8 cellular contexts compared by ENCODE assay signal in genomic region chr2:207624170-207625013, GRCh38. TPM values are rescaled to one million over a fixed set of nuclear protein-coding genes. Genes with fewer than 3 reads are reported as not detected.
A peak's percentile ranks its signal among the peaks of the same experiment; 100 is the strongest.
DNase-seq lines count a peak whose midpoint lies in the region; ATAC-seq and TF ChIP-seq lines count a peak whose summit lies in the region.

No MANE protein-coding gene starts in this region.

- H3K27ac Mint-ChIP-seq in IgD-negative memory B cell: peak overlapping the region; percentile 96 to 98 (median 97)
- H3K27ac Mint-ChIP-seq in activated naive CD8-positive, alpha-beta T cell treated with anti-CD3 and anti-CD28 coated beads, Interleukin-2, amount 10 ng/mL, durations not matched to agents 7 days and 5 days: peak overlapping the region; percentile 90
- peak overlapping the region; percentile 92 for H3K27ac Mint-ChIP-seq in osteocyte (ENCODE audit: unreplicated experiment)

- peak; percentile 3 to 71 for TF ChIP-seq EP300 in tibial nerve (IDR thresholded peaks at IDR 0.05)

- 0 to 1% methylated on average over 39 to 47 of the region's 47 CpGs for WGBS in tibial nerve, 2 donors

- H3K9me3 Mint-ChIP-seq in IgD-negative memory B cell: no peaks in the 10 kb centered on the region
- no peaks in the 10 kb centered on the region for H3K9me3 Mint-ChIP-seq in activated naive CD8-positive, alpha-beta T cell treated with anti-CD3 and anti-CD28 coated beads, Interleukin-2, amount 10 ng/mL, durations not matched to agents 7 days and 5 days
- no peaks in the 10 kb centered on the region for H3K9me3 Mint-ChIP-seq in osteocyte (ENCODE audit: unreplicated experiment)

- DNase-seq in ELR (ENCODE audit: low read depth) (peak; percentile 80), SK-N-MC (ENCODE audit: low read depth, low spot score) (no peak), Right ventricle myocardium inferior (ENCODE audit: missing footprints) (peak; percentile 89), osteocyte (ENCODE audit: extremely low spot score, unreplicated experiment) (peak; percentile 89), tibial nerve (ENCODE audit: low spot score in 2 of 2) (peak; percentile 35 to 50)
- DNase-seq in activated naive CD8-positive, alpha-beta T cell treated with anti-CD3 and anti-CD28 coated beads, Interleukin-2, amount 10 ng/mL, durations not matched to agents 7 days and 5 days: peak; percentile 80

- H3K27me3 Mint-ChIP-seq in IgD-negative memory B cell: no peaks in the 10 kb centered on the region
- H3K27me3 Mint-ChIP-seq in activated naive CD8-positive, alpha-beta T cell treated with anti-CD3 and anti-CD28 coated beads, Interleukin-2, amount 10 ng/mL, durations not matched to agents 7 days and 5 days: no peaks in the 10 kb centered on the region
- no peaks in the 10 kb centered on the region for H3K27me3 Mint-ChIP-seq in osteocyte (ENCODE audit: unreplicated experiment)

- POLR2A ChIA-PET in activated naive CD8-positive, alpha-beta T cell treated with anti-CD3 and anti-CD28 coated beads, Interleukin-2, amount 10 ng/mL, durations not matched to agents 7 days and 5 days (lab: Charles Lee): interaction anchor here (0.6 to 7.0 kb wide), 11 partner anchors 31 to 481 kb away, joined by 3 to 95 read pairs (median 9); partner anchors contain the start of genes CCNYL1, CREB1, KLF7 and PLEKHM3

- H3K9me3 ChIP-seq in SK-N-MC (ENCODE audit: low read depth, low read length): no peaks in the 10 kb centered on the region
- H3K9me3 ChIP-seq in tibial nerve: no peaks in the 10 kb centered on the region

- H3K4me3 ChIP-seq in SK-N-MC: peak overlapping the region; percentile 97
- H3K4me3 ChIP-seq in tibial nerve: peak overlapping the region; percentile 76 to 99 (median 81)

- ATAC-seq in GM21619 (IDR thresholded peaks at IDR 0.05; ENCODE audit: unreplicated experiment) (peak; percentile 38), Right ventricle myocardium inferior (peak; percentile 68)
- ATAC-seq in activated naive CD8-positive, alpha-beta T cell treated with anti-CD3 and anti-CD28 coated beads, Interleukin-2, amount 10 ng/mL, durations not matched to agents 7 days and 5 days (ENCODE audit: low read depth): peak; percentile 49

- intact Hi-C loops in Right ventricle myocardium inferior (cut with DNase I): loop anchor here (1.0 to 5.0 kb wide), 4 partner anchors 87 to 403 kb away; partner anchors contain the start of genes CCNYL1 and PLEKHM3

- peaks cover 0 to 34% (median 14%) of the 10 kb centered on the region in 4 donors for H3K4me1 ChIP-seq in tibial nerve

- TF ChIP-seq CTCF in osteocyte (IDR thresholded peaks at IDR 0.05) (no peak), tibial nerve (IDR thresholded peaks at IDR 0.05) (no peak)

- H3K36me3 ChIP-seq in SK-N-MC (ENCODE audit: insufficient read depth, low read length) (peaks cover 34% of the 10 kb centered on the region), tibial nerve (peaks cover 0 to 3% (median 0%) of the 10 kb centered on the region in 3 donors)

- peak overlapping the region; percentile 92 to 96 (median 94) for H3K4me3 Mint-ChIP-seq in IgD-negative memory B cell
- peak overlapping the region; percentile 89 for H3K4me3 Mint-ChIP-seq in activated naive CD8-positive, alpha-beta T cell treated with anti-CD3 and anti-CD28 coated beads, Interleukin-2, amount 10 ng/mL, durations not matched to agents 7 days and 5 days
- H3K4me3 Mint-ChIP-seq in osteocyte (ENCODE audit: unreplicated experiment): peak overlapping the region; percentile 85

- H3K27ac ChIP-seq in SK-N-MC (peak overlapping the region; percentile 69), tibial nerve (peak overlapping the region; percentile 87 to 96 (median 92))

- H3K27me3 ChIP-seq in tibial nerve: no peaks in the 10 kb centered on the region

- TF ChIP-seq POLR2A in tibial nerve (IDR thresholded peaks at IDR 0.05): peak in 1 of 2 donors; percentile 32

- H3K36me3 Mint-ChIP-seq in IgD-negative memory B cell: no peaks in the 10 kb centered on the region
- H3K36me3 Mint-ChIP-seq in activated naive CD8-positive, alpha-beta T cell treated with anti-CD3 and anti-CD28 coated beads, Interleukin-2, amount 10 ng/mL, durations not matched to agents 7 days and 5 days: peaks cover 11% of the 10 kb centered on the region
- H3K36me3 Mint-ChIP-seq in osteocyte (ENCODE audit: unreplicated experiment): peaks cover 11% of the 10 kb centered on the region

- peak overlapping the region; percentile 90 for H3K9ac ChIP-seq in SK-N-MC (ENCODE audit: insufficient read length)

- H3K4me1 Mint-ChIP-seq in IgD-negative memory B cell (peaks cover 30 to 40% (median 30%) of the 10 kb centered on the region in 3 donors), osteocyte (ENCODE audit: unreplicated experiment) (peaks cover 29% of the 10 kb centered on the region)
- H3K4me1 Mint-ChIP-seq in activated naive CD8-positive, alpha-beta T cell treated with anti-CD3 and anti-CD28 coated beads, Interleukin-2, amount 10 ng/mL, durations not matched to agents 7 days and 5 days: peaks cover 34% of the 10 kb centered on the region

RNA-seq across cellular contexts. Expression of gene METTL21A, which starts 0.8 kb away (rescaled TPM):
- 56.9 TPM for polyA plus RNA-seq in IgD-negative memory B cell
- 10 to 100 TPM; 21.6 to 24.0 TPM for total RNA-seq in activated naive CD8-positive, alpha-beta T cell treated with anti-CD3 and anti-CD28 coated beads, Interleukin-2, amount 10 ng/mL, durations not matched to agents 7 days and 5 days
- total RNA-seq in Right ventricle myocardium inferior: 14.7 TPM
- total RNA-seq in osteocyte: 17.5 and 18.7 TPM in 2 replicates
- 10 to 100 TPM in 2 of 4 donors, 1 to 10 TPM in 2; 5.9 to 21.3 (median 13.8) TPM for total RNA-seq in tibial nerve
